22 cellular contexts compared by ENCODE assay signal in the genomic region with DNA sequence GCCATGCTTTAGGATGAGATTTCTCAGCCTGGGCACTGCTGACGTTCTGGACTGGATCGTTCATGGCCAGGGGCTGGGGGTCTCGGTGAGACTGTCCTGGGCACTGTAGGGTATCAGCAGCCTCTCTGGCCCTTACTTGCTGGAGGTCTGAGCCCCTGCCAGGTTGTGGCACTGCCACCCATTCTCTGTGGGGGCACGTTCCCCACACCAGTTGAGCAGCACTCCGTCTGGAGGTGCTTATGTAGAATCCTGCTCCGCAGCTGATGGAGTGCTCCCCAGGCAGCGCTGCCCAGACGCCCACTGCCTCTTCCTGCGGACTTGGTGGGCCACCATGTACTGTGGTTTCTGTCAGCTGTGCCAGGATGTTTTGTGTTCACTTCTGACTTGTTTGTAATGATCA. TPM values are rescaled to one million over a fixed set of nuclear protein-coding genes. Genes with fewer than 3 reads are reported as not detected.
DNase-seq lines count a peak whose midpoint lies in the region; ATAC-seq and TF ChIP-seq lines count a peak whose summit lies in the region.
"Had no signal": no experiment of that assay in that cellular context is flagged by ENCODE, and none has a peak within 500 bp of the region (broad histone marks: within the 10 kb centered on the region; RNA-seq: fewer than 3 reads in every experiment).

No MANE protein-coding gene starts in this region.

- H3K9me3 Mint-ChIP-seq in activated CD4-positive, alpha-beta T cell treated with anti-CD3 and anti-CD28 coated beads, Interleukin-2, amount 10 ng/mL, durations not matched to agents 24 days and 14 days, result no peaks in the 10 kb centered on the region
- H3K9me3 Mint-ChIP-seq: CD4-positive, alpha-beta T cell; GM23338; IgD-negative memory B cell had no signal

- H3K27ac Mint-ChIP-seq in activated CD4-positive, alpha-beta T cell treated with anti-CD3 and anti-CD28 coated beads, Interleukin-2, amount 10 ng/mL, durations not matched to agents 24 days and 14 days, result no peak overlapping the region
- H3K27ac Mint-ChIP-seq: CD4-positive, alpha-beta T cell; GM23338 had no signal

- no peaks in the 10 kb centered on the region for H3K27me3 Mint-ChIP-seq in activated CD4-positive, alpha-beta T cell treated with anti-CD3 and anti-CD28 coated beads, Interleukin-2, amount 10 ng/mL, durations not matched to agents 24 days and 14 days
- H3K27me3 Mint-ChIP-seq: CD4-positive, alpha-beta T cell; IgD-negative memory B cell had no signal

- DNase-seq in heart right ventricle (no peak), left cardiac atrium (no peak), brain microvascular endothelial cell (no peak), islet precursor cell (peak; percentile 38), thoracic aorta (ENCODE audit: low spot score) (no peak), anterior cingulate cortex (lab: John Stamatoyannopoulos, UW) (no peak)
- no peak for DNase-seq in activated CD4-positive, alpha-beta T cell treated with anti-CD3 and anti-CD28 coated beads, Interleukin-2, amount 10 ng/mL, durations not matched to agents 24 days and 14 days
- DNase-seq: Caco-2; CD4-positive, alpha-beta T cell; GDM1; Karpas-422; NCI-H1436 treated with DMSO at 0.1 percent for 48 hours; NCI-H2029; NCI-H345; NCI-H524 treated with DMSO at 0.1 percent for 48 hours had no signal

- WGBS in heart right ventricle, 2 donors, result 84 to 89% methylated on average over 9 of the region's 9 CpGs

- peaks cover 0 to 93% (median 29%) of the 10 kb centered on the region in 9 donors for H3K36me3 ChIP-seq in heart right ventricle
- H3K36me3 ChIP-seq in brain microvascular endothelial cell (replicated peaks), result peaks cover 41% of the 10 kb centered on the region
- peaks cover 28% of the 10 kb centered on the region for H3K36me3 ChIP-seq in thoracic aorta

- H3K4me1 Mint-ChIP-seq in activated CD4-positive, alpha-beta T cell treated with anti-CD3 and anti-CD28 coated beads, Interleukin-2, amount 10 ng/mL, durations not matched to agents 24 days and 14 days, result peaks cover 21% of the 10 kb centered on the region
- H3K4me1 Mint-ChIP-seq: GM23338 had no signal

- no peak overlapping the region for H3K4me3 Mint-ChIP-seq in activated CD4-positive, alpha-beta T cell treated with anti-CD3 and anti-CD28 coated beads, Interleukin-2, amount 10 ng/mL, durations not matched to agents 24 days and 14 days
- H3K4me3 Mint-ChIP-seq: CD4-positive, alpha-beta T cell; GM23338; IgD-negative memory B cell had no signal

- H3K27me3 ChIP-seq in heart right ventricle, result no peaks in the 10 kb centered on the region
- no peaks in the 10 kb centered on the region for H3K27me3 ChIP-seq in brain microvascular endothelial cell (replicated peaks)
- no peaks in the 10 kb centered on the region for H3K27me3 ChIP-seq in thoracic aorta (replicated peaks; ENCODE audit: insufficient read depth)

- peaks cover 60% of the 10 kb centered on the region for H3K36me3 Mint-ChIP-seq in activated CD4-positive, alpha-beta T cell treated with anti-CD3 and anti-CD28 coated beads, Interleukin-2, amount 10 ng/mL, durations not matched to agents 24 days and 14 days (ENCODE audit: low read depth)

- ATAC-seq in heart right ventricle (peak in 1 of 8 donors; percentile 51), left cardiac atrium (no peak), thoracic aorta (ENCODE audit: insufficient number of reproducible peaks, low FRiP score, low read depth) (no peak)
- ATAC-seq: GM23338, HCT116 had no signal

- in situ Hi-C loops in brain microvascular endothelial cell (cut with HindIII; ENCODE audit: low pct_ligation_motif_present, low sequenced_read_pairs), result no loop called here

- peak overlapping the region; percentile 48 to 94 (median 67) for H3K27ac ChIP-seq in heart right ventricle
- H3K27ac ChIP-seq in brain microvascular endothelial cell, result peak overlapping the region; percentile 96
- peak overlapping the region; percentile 9 to 91 for H3K27ac ChIP-seq in thoracic aorta
- H3K27ac ChIP-seq: HL-60 had no signal

- TF ChIP-seq CTCF in heart right ventricle (IDR thresholded peaks at IDR 0.05), result no peak
- no peak for TF ChIP-seq CTCF in brain microvascular endothelial cell (IDR thresholded peaks at IDR 0.05; ENCODE audit: low read depth, low read length, missing control alignments)
- TF ChIP-seq CTCF in thoracic aorta (IDR thresholded peaks at IDR 0.05), result no peak

- H3K4me1 ChIP-seq in heart right ventricle (peaks cover 15 to 61% (median 51%) of the 10 kb centered on the region in 9 donors), thoracic aorta (ENCODE audit: control insufficient read depth in 1 of 2, low read depth in 2 of 2) (peaks cover 20 to 44% of the 10 kb centered on the region in 2 donors)
- H3K4me1 ChIP-seq: Caco-2 had no signal

- H3K9me3 ChIP-seq in heart right ventricle (no peaks in the 10 kb centered on the region), thoracic aorta (no peaks in the 10 kb centered on the region)
- H3K9me3 ChIP-seq: Caco-2 had no signal

- intact Hi-C loops in heart right ventricle (cut with DNase I) (loop anchor here in 3 of 10 donors (2.0 to 5.0 kb wide), 3 partner anchors 32 to 127 kb away; no protein-coding TSS in a partner anchor), left cardiac atrium (cut with DNase I) (no loop called here)
- intact Hi-C loops in activated CD4-positive, alpha-beta T cell treated with anti-CD3 and anti-CD28 coated beads, Interleukin-2, amount 10 ng/mL, durations not matched to agents 24 days and 14 days (cut with micrococcal nuclease), result no loop called here

- H3K4me3 ChIP-seq in heart right ventricle (no peak overlapping the region), brain microvascular endothelial cell (ENCODE audit: low read depth, low read length) (no peak overlapping the region), thoracic aorta (no peak overlapping the region)
- H3K4me3 ChIP-seq: GM23338 had no signal

RNA-seq across cellular contexts. Expression of a gene that starts 41.2 kb away (rescaled TPM):
- total RNA-seq in heart right ventricle, result under 1 TPM in 4 of 10 donors, not detected in 6; 0.37 to 0.57 (median 0.42) TPM
- 1 to 10 TPM in 1 of 2 donors, under 1 TPM in 1; 0.22 to 1.1 TPM for polyA plus RNA-seq in heart right ventricle
- total RNA-seq in left cardiac atrium, result under 1 TPM in 1 of 2 donors, not detected in 1; 0.41 TPM
- total RNA-seq in thoracic aorta, result not detected
- total RNA-seq in activated CD4-positive, alpha-beta T cell treated with anti-CD3 and anti-CD28 coated beads, Interleukin-2, amount 10 ng/mL, durations not matched to agents 24 days and 14 days, result 0.50 and 0.51 TPM in 2 replicates
- total RNA-seq: A172, Caco-2, GM23338, MCF 10A, RPMI7951 had no signal
- polyA plus RNA-seq: IgD-negative memory B cell had no signal
